10 cellular contexts compared by ENCODE assay signal in genomic region chr4:25487155-25487554, GRCh38.
"Had no signal": no experiment of that assay in that cellular context is flagged by ENCODE, and none has a peak within 500 bp of the region (broad histone marks: within the 10 kb centered on the region; RNA-seq: fewer than 3 reads in every experiment).

No MANE protein-coding gene starts in this region.

- FAIRE-seq: H1, H54, K562 had no signal

- DNase-seq: H9, HCEC 1CT, HFFc6, IMR-90, Kasumi-1, KG1 had no signal

- ATAC-seq: GM23338, K562 had no signal

- H3K4me3 ChIP-seq: GM23338, K562 had no signal
